8 cellular contexts compared by ENCODE assay signal in the genomic region with DNA sequence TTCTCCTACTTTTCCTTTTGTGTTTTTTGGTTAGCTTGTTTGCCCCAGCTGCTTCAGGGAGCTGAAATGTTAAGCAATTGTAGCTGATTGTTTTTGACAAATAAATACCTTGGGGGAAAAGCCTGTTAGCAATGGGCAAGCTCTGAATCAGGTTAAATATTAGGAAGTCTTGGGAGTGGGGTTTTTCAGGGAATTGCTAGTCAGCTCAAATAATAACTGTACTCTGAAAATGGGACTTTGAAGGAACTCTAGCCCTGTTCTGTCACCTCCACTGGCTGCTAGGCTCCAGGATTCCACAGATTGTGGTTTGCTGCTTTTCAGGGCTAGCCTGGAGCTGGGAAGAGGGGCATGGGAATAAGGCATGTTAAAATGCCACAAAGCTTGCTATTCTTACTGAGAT. TPM values are rescaled to one million over a fixed set of nuclear protein-coding genes. Genes with fewer than 3 reads are reported as not detected.
DNase-seq lines count a peak whose midpoint lies in the region; ATAC-seq, FAIRE-seq and TF ChIP-seq lines count a peak whose summit lies in the region.

No MANE protein-coding gene starts in this region.

- no peak for ATAC-seq in HG03457 (IDR thresholded peaks at IDR 0.05; ENCODE audit: unreplicated experiment)
- no peak for ATAC-seq in GM21526 (IDR thresholded peaks at IDR 0.05; ENCODE audit: low FRiP score, unreplicated experiment)

- peaks cover 18% of the 10 kb centered on the region for H3K4me1 ChIP-seq in MM.1S (ENCODE audit: low read length)
- H3K4me1 ChIP-seq in duodenal mucosa (ENCODE audit: control insufficient read depth in 1 of 2, insufficient read depth in 2 of 2, low read length in 2 of 2), result peaks cover 0 to 10% of the 10 kb centered on the region in 2 donors
- H3K4me1 ChIP-seq in parathyroid adenoma, result no peaks in the 10 kb centered on the region
- peaks cover 0 to 5% of the 10 kb centered on the region in 2 donors for H3K4me1 ChIP-seq in small intestine (ENCODE audit: control insufficient read depth in 2 of 2, insufficient read depth in 1 of 2, low read depth in 1 of 2, low read length in 1 of 2)

- H3K36me3 ChIP-seq in MM.1S (replicated peaks; ENCODE audit: insufficient read depth, low read length) (no peaks in the 10 kb centered on the region), duodenal mucosa (ENCODE audit: control insufficient read depth in 1 of 2, insufficient read depth in 2 of 2, low read length in 2 of 2) (no peaks in the 10 kb centered on the region), parathyroid adenoma (ENCODE audit: control insufficient read depth, insufficient read depth, low read length) (no peaks in the 10 kb centered on the region), small intestine (ENCODE audit: control insufficient read depth in 2 of 2, insufficient read depth in 2 of 2, low read length in 2 of 2) (no peaks in the 10 kb centered on the region)

- H3K4me2 ChIP-seq in MM.1S (ENCODE audit: low read depth, low read length) (peak overlapping the region; percentile 46), parathyroid adenoma (ENCODE audit: low read length) (peak overlapping the region; percentile 8)

- H3K27ac ChIP-seq in MM.1S (ENCODE audit: low read length), result peak overlapping the region; percentile 31; the same call in 1 of the 2 replicates
- peak overlapping the region; percentile 55 for H3K27ac ChIP-seq in duodenal mucosa (ENCODE audit: low read depth, low read length)
- H3K27ac ChIP-seq in parathyroid adenoma, result peak overlapping the region; percentile 5
- H3K27ac ChIP-seq in small intestine (ENCODE audit: low read depth in 1 of 2, low read length in 1 of 2), result peak overlapping the region in 1 of 2 donors; percentile 82

- H3K27me3 ChIP-seq in MM.1S (replicated peaks; ENCODE audit: insufficient read depth, low read length) (no peaks in the 10 kb centered on the region), duodenal mucosa (ENCODE audit: control insufficient read depth in 1 of 2, insufficient read depth in 2 of 2, low read length in 2 of 2) (no peaks in the 10 kb centered on the region), parathyroid adenoma (ENCODE audit: control insufficient read depth, insufficient read depth, low read length) (no peaks in the 10 kb centered on the region), small intestine (ENCODE audit: control insufficient read depth in 2 of 2, insufficient read depth in 2 of 2, low read length in 2 of 2) (no peaks in the 10 kb centered on the region)

- H3K9ac ChIP-seq in MM.1S (ENCODE audit: low read length) (peak overlapping the region; percentile 5; the same call in 1 of the 2 replicates), duodenal mucosa (ENCODE audit: low read depth in 1 of 2, low read length in 2 of 2) (no peak overlapping the region), parathyroid adenoma (no peak overlapping the region)

- peaks cover 94% of the 10 kb centered on the region for H3K79me2 ChIP-seq in MM.1S (ENCODE audit: low read length)
- peaks cover 7% of the 10 kb centered on the region for H3K79me2 ChIP-seq in parathyroid adenoma

- H3K9me2 ChIP-seq in MM.1S (replicated peaks; ENCODE audit: insufficient read depth, low read length), result no peaks in the 10 kb centered on the region

- H4K20me1 ChIP-seq in MM.1S (ENCODE audit: insufficient read depth, low read length), result no peaks in the 10 kb centered on the region; the same call in 1 of the 2 replicates

- H2AFZ ChIP-seq in MM.1S (ENCODE audit: low read length) (peak overlapping the region; percentile 15), parathyroid adenoma (no peak overlapping the region)

- FAIRE-seq in small intestine (lab: Jason Lieb, UNC), result no peak

- no peaks in the 10 kb centered on the region for H3K9me3 ChIP-seq in MM.1S (replicated peaks; ENCODE audit: insufficient read depth, low read length)
- H3K9me3 ChIP-seq in duodenal mucosa (ENCODE audit: control insufficient read depth in 1 of 2, low read length in 2 of 2), result no peaks in the 10 kb centered on the region
- no peaks in the 10 kb centered on the region for H3K9me3 ChIP-seq in parathyroid adenoma (ENCODE audit: control insufficient read depth, low read length)
- H3K9me3 ChIP-seq in small intestine (ENCODE audit: control insufficient read depth, low read depth), result no peaks in the 10 kb centered on the region

- DNase-seq in EL, result peak; percentile 65
- no peak for DNase-seq in MM.1S
- DNase-seq in small intestine, result no peak
- no peak for DNase-seq in NCI-H1092 (lab: John Stamatoyannopoulos, UW)

- H3K4me3 ChIP-seq in MM.1S (ENCODE audit: low read length) (peak overlapping the region; percentile 17; the same call in 1 of the 2 replicates), duodenal mucosa (ENCODE audit: low read depth in 1 of 2, low read length in 2 of 2) (no peak overlapping the region), parathyroid adenoma (ENCODE audit: low read depth, low read length) (no peak overlapping the region), small intestine (ENCODE audit: low read depth in 1 of 2, low read length in 2 of 2) (no peak overlapping the region)

- peaks cover 3% of the 10 kb centered on the region; the same call in 1 of the 2 replicates for H3F3A ChIP-seq in MM.1S (ENCODE audit: insufficient read depth, low read length)

- TF ChIP-seq CTCF in MM.1S (IDR thresholded peaks at IDR 0.05; ENCODE audit: low read length) (no peak), parathyroid adenoma (IDR thresholded peaks at IDR 0.05) (no peak)

RNA-seq across cellular contexts. Expression of a gene that starts 39.5 kb away (rescaled TPM):
- polyA plus RNA-seq in small intestine, result 10 to 100 TPM in 1 of 3 donors, 1 to 10 TPM in 2; 7.2 to 24.9 (median 7.3) TPM

RNA-seq across cellular contexts. Expression of a gene that starts 39.9 kb away (rescaled TPM):
- polyA plus RNA-seq in small intestine, result 10 to 100 TPM in 2 of 3 donors, 1 to 10 TPM in 1; 9.7 to 17.5 (median 10.1) TPM
